In the genomic region with DNA sequence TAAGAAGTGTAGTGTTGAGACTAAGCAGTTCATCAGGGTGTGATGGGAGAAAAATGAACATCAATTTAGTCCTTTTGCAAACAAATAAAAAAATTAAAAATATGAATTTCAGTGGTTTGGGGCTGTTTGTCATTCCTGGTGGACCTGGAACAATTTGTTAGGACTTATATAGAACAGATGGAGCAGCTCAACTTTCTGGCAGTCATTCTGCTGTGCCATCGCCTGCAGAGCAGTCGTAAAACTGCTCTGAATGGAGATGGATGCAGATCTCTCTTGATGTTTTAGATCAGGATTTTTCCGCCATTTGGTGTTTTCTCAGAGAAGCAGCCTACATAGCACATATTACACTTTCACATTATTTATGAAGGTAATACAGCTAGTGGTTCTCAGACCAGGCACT, we compare ENCODE assay signal across 14 cellular contexts. TPM values are rescaled to one million over a fixed set of nuclear protein-coding genes. Genes with fewer than 3 reads are reported as not detected.
DNase-seq lines count a peak whose midpoint lies in the region; ATAC-seq and TF ChIP-seq lines count a peak whose summit lies in the region.
"Had no signal": no experiment of that assay in that cellular context is flagged by ENCODE, and none has a peak within 500 bp of the region (broad histone marks: within the 10 kb centered on the region; RNA-seq: fewer than 3 reads in every experiment).

No MANE protein-coding gene starts in this region.

- H3K36me3 ChIP-seq in HEK293 (ENCODE audit: control insufficient read depth in 2 of 2, insufficient read depth in 1 of 2, low read length in 2 of 2) (no peaks in the 10 kb centered on the region), mucosa of descending colon (ENCODE audit: low read depth) (no peaks in the 10 kb centered on the region)

- no peaks in the 10 kb centered on the region for H3K4me1 ChIP-seq in HEK293 (ENCODE audit: control insufficient read depth, insufficient read depth, low read length)
- H3K4me1 ChIP-seq in mucosa of descending colon (ENCODE audit: low read depth), result no peaks in the 10 kb centered on the region
- H3K4me1 ChIP-seq: A549 had no signal

- H3K9me3 ChIP-seq in HEK293 (ENCODE audit: control insufficient read depth, insufficient read depth, low read depth, low read length) (no peaks in the 10 kb centered on the region), mucosa of descending colon (no peaks in the 10 kb centered on the region)
- H3K9me3 ChIP-seq: A549 had no signal

- H3K27ac ChIP-seq in HEK293 (ENCODE audit: extremely low read depth, low read depth, low read length), result no peak overlapping the region
- H3K27ac ChIP-seq: A549 had no signal

- TF ChIP-seq CTCF in HEK293 (tag by site-specific recombination; IDR thresholded peaks at IDR 0.05) (no peak), mucosa of descending colon (IDR thresholded peaks at IDR 0.05) (no peak)

- ATAC-seq in mucosa of descending colon, result no peak
- ATAC-seq: A549; CD8-positive, alpha-beta T cell; GM12878; GM23338 had no signal

- peak; percentile 6 to 51 for DNase-seq in NCI-H446 (lab: John Stamatoyannopoulos, UW)
- peak; percentile 86 for DNase-seq in cerebellum (ENCODE audit: low spot score)
- no peak for DNase-seq in GF-D8 (lab: John Stamatoyannopoulos, UW)
- no peak for DNase-seq in mucosa of descending colon
- no peak for DNase-seq in ecto neural progenitor cell (ENCODE audit: low spot score)
- DNase-seq: CD8-positive, alpha-beta T cell; COR-L47; DMS53; H9; IMR-90 had no signal

- CTCF ChIA-PET in HEK293 (lab: Yijun Ruan, JAX), result interaction anchor here (0.7 to 1.4 kb wide), 3 partner anchors 153 to 530 kb away, joined by 3 to 8 read pairs (median 4); no protein-coding TSS in a partner anchor

- H3K4me3 ChIP-seq in HEK293 (ENCODE audit: low read depth, low read length), result no peak overlapping the region
- no peak overlapping the region for H3K4me3 ChIP-seq in mucosa of descending colon
- H3K4me3 ChIP-seq: A549, GM12878, GM23338 had no signal

- intact Hi-C loops in mucosa of descending colon (cut with DNase I, micrococcal nuclease), result no loop called here

- POLR2A ChIA-PET in HEK293 (lab: Yijun Ruan, JAX), result interaction anchor here (1.8 kb wide), 1 partner anchor 31 kb away, joined by 9 read pairs; the partner anchor contains the start of gene HSPA8

TF ChIP-seq in HEK293, 187 proteins besides CTCF, POLR2A, EP300 and RAD21:
- no peak for TF ChIP-seq HOXC10 (CRISPR knock-in tag; IDR thresholded peaks at IDR 0.05)
- TF ChIP-seq FEZF1 (tag by site-specific recombination; IDR thresholded peaks at IDR 0.05), result 0 out of 2 replicates have a peak, but pooled peaks have one; percentile 7

RNA-seq across cellular contexts. Expression of gene HSPA8, which starts 31.8 kb away (rescaled TPM):
- total RNA-seq in cerebellum (1,803 TPM), mucosa of descending colon (100 to 1,000 TPM; 496 to 909 (median 797) TPM)

Comparison
In these comparisons a context has a peak if more than half of its experiments do, and no peak if none do; other contexts are left out.
1. DNase-seq: peak in NCI-H446 (2 of 2) and cerebellum (single experiment); none in GF-D8 (single experiment), mucosa of descending colon (0 of 3) and ecto neural progenitor cell (single experiment).